ENCODE assay signal across 8 cellular contexts in the genomic region with DNA sequence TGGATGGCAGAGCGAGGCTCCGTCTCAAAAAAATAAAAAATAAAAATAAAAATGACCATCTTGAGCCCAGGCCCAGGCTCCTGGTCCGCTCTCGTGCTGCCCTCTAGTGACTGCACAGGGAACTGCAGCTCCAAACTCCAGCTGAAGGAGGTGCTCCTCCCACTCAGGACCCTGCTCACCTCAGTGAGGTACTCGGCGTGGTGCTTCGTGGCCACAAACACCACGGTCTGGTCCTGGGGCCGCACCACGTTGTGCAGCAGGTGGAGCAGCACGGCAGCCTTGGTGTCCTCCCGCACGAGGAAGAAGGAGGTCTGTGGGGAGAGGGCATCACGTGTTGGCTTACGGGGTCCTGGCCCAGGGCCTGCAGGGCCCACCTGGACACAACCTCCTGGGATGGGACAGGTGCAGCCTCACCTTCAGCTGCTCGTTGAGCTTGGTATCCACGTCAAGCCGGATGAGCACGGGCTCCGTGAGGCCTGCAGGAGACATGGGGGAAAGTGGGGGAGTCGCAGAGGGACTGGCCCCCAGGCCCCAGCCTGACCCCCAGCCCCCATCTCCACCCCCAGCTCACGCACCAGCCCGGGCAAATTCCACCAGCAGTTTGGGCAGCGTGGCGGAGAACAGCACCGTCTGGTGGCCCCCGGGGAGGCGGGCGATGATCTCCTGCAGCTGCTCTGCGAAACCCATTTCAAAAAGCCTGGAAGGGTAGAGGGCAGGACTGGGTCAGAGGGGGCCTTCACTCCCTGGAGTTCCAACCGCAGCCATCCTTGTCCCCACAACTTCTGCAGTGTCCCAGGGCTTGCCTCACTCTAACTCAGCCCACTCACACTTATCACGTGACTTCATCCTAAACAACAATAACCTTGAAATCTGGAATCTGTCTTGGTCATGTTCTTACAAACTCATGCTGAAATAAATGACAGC.
A peak's percentile ranks its signal among the peaks of the same experiment; 100 is the strongest.
DNase-seq lines count a peak whose midpoint lies in the region; ATAC-seq and TF ChIP-seq lines count a peak whose summit lies in the region.

No MANE protein-coding gene starts in this region.

- DNase-seq in NCI-H82 (lab: John Stamatoyannopoulos, UW) (peak; percentile 73), NCI-H82 treated with DMSO at 0.1 percent for 48 hours (lab: John Stamatoyannopoulos, UW; ENCODE audit: unreplicated experiment) (no peak), WERI-Rb-1 (peak; percentile 76), T47D (ENCODE audit: low read depth in 1 of 2, low spot score in 1 of 2) (peak; percentile 76 to 90), kidney glomerular epithelial cell (lab: John Stamatoyannopoulos, UW) (peak; percentile 37)
- DNase-seq in stimulated activated CD4-positive, alpha-beta T cell treated with anti-CD3 and anti-CD28 coated beads, Interleukin-2, amount 100 ng/mL, for 48 hours, result peak; percentile 83 to 84

- H3K9me3 ChIP-seq in KOPT-K1 (ENCODE audit: insufficient read depth, low read length, poor library complexity, severe bottlenecking) (no peaks in the 10 kb centered on the region), WERI-Rb-1 (ENCODE audit: severe bottlenecking) (no peaks in the 10 kb centered on the region)

- in situ Hi-C loops in T47D (cut with HindIII; ENCODE audit: low pct_unique_long_range_greater_than_20kb, low sequenced_read_pairs), result no loop called here

- no peaks in the 10 kb centered on the region for H3K27me3 ChIP-seq in WERI-Rb-1 (ENCODE audit: insufficient read depth, low read depth, severe bottlenecking)

- peak; percentile 91 for TF ChIP-seq CTCF in WERI-Rb-1 (IDR thresholded peaks at IDR 0.05; ENCODE audit: low read depth, low read length)

- peaks cover 93% of the 10 kb centered on the region for H3K36me3 ChIP-seq in KOPT-K1 (ENCODE audit: insufficient read depth, low read length)
- H3K36me3 ChIP-seq in WERI-Rb-1, result peaks cover 93% of the 10 kb centered on the region

- H3K27ac ChIP-seq in KOPT-K1 (ENCODE audit: low read depth, low read length, poor library complexity, severe bottlenecking) (peak overlapping the region; percentile 90), WERI-Rb-1 (no peak overlapping the region)

- ATAC-seq in HG03521 (IDR thresholded peaks at IDR 0.05; ENCODE audit: unreplicated experiment), result no peak

- H3K4me3 ChIP-seq in WERI-Rb-1 (ENCODE audit: low read depth, low read length), result no peak overlapping the region
